In the genomic region with DNA sequence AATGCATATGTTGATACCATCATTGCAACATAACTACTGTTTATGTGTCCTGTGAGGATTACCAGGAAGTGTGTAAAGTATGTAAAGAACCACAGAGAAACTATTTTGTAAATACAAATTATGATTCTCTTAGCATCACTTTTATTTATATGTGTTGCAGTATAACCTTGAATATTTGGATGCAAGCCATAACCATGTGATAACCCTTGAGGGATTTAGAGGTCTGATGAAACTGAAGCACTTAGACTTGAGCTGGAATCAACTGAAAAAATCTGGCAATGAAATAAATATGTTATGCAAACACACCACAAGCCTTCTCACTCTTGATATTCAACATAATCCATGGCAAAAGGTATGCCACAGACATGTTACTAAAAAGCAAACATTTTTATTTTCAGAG, we compare ENCODE assay signal across 15 cellular contexts.
DNase-seq lines count a peak whose midpoint lies in the region; ATAC-seq and TF ChIP-seq lines count a peak whose summit lies in the region.
"Had no signal": no experiment of that assay in that cellular context is flagged by ENCODE, and none has a peak within 500 bp of the region (broad histone marks: within the 10 kb centered on the region; RNA-seq: fewer than 3 reads in every experiment).

No MANE protein-coding gene starts in this region.

- H3K4me3 Mint-ChIP-seq in endodermal cell = no peak overlapping the region
- H3K4me3 Mint-ChIP-seq: mesothelial cell of epicardium had no signal

- ATAC-seq in GM19455 (IDR thresholded peaks at IDR 0.05; ENCODE audit: unreplicated experiment) = no peak
- ATAC-seq: gastroesophageal sphincter had no signal

- peaks cover 6% of the 10 kb centered on the region for H3K9me3 Mint-ChIP-seq in endodermal cell

- H3K27ac Mint-ChIP-seq in endodermal cell = no peak overlapping the region
- H3K27ac Mint-ChIP-seq: mesothelial cell of epicardium had no signal

- no peaks in the 10 kb centered on the region for H3K27me3 ChIP-seq in endodermal cell (ENCODE audit: control insufficient read depth, insufficient read depth, low read length, poor library complexity, severe bottlenecking)
- H3K27me3 ChIP-seq: gastroesophageal sphincter, SJCRH30 had no signal

- H3K4me3 ChIP-seq in endodermal cell (ENCODE audit: low read length) = no peak overlapping the region
- H3K4me3 ChIP-seq: gastroesophageal sphincter, SJCRH30 had no signal

- H3K27me3 Mint-ChIP-seq in endodermal cell (ENCODE audit: insufficient read depth) = no peaks in the 10 kb centered on the region

- H3K4me1 Mint-ChIP-seq in endodermal cell = no peaks in the 10 kb centered on the region
- H3K4me1 Mint-ChIP-seq: mesothelial cell of epicardium had no signal

- peak; percentile 26 for DNase-seq in COR-L47 (lab: John Stamatoyannopoulos, UW)
- peak; percentile 6 for DNase-seq in NCI-H1436 (lab: John Stamatoyannopoulos, UW)
- peak; percentile 22 for DNase-seq in SK-MEL-5 (ENCODE audit: low read depth, low spot score)
- peak; percentile 15 for DNase-seq in left kidney (ENCODE audit: low read depth, low spot score)
- no peak for DNase-seq in NCI-H774 (lab: John Stamatoyannopoulos, UW)
- DNase-seq in GF-D8 (lab: John Stamatoyannopoulos, UW) = no peak
- no peak for DNase-seq in endodermal cell
- DNase-seq: activated CD4-positive, alpha-beta T cell treated with anti-CD3 and anti-CD28 coated beads, Interleukin-2, amount 50 U/mL, for 4 hours; NCI-H1694 treated with DMSO at 0.1 percent for 48 hours; occipital lobe; stimulated activated CD4-positive, alpha-beta T cell treated with anti-CD3 and anti-CD28 coated beads, Interleukin-15, amount 100 ng/mL, for 24 hours had no signal

- no peaks in the 10 kb centered on the region for H3K36me3 ChIP-seq in endodermal cell (ENCODE audit: control insufficient read depth, insufficient read depth, low read length)
- H3K36me3 ChIP-seq: gastroesophageal sphincter, SJCRH30 had no signal

- in situ Hi-C loops in SK-MEL-5 (cut with HindIII; ENCODE audit: low pct_unique_long_range_greater_than_20kb, low sequenced_read_pairs) = no loop called here

- H3K9ac ChIP-seq in endodermal cell (ENCODE audit: extremely low read depth, low read length, poor library complexity, severe bottlenecking) = no peak overlapping the region

- H3K9me3 ChIP-seq in endodermal cell (ENCODE audit: control insufficient read depth, low read length) = no peaks in the 10 kb centered on the region
- H3K9me3 ChIP-seq: gastroesophageal sphincter, SJCRH30 had no signal

- no peaks in the 10 kb centered on the region for H3K4me1 ChIP-seq in endodermal cell (ENCODE audit: control insufficient read depth, insufficient read depth, low read length)
- H3K4me1 ChIP-seq: gastroesophageal sphincter had no signal

- H3K27ac ChIP-seq in endodermal cell (ENCODE audit: low read depth, low read length) = no peak overlapping the region
- H3K27ac ChIP-seq: gastroesophageal sphincter, SJCRH30 had no signal

- no peaks in the 10 kb centered on the region for H3K36me3 Mint-ChIP-seq in endodermal cell (ENCODE audit: low read depth)
- H3K36me3 Mint-ChIP-seq: mesothelial cell of epicardium had no signal

- TF ChIP-seq CTCF in endodermal cell (conservative IDR thresholded peaks at IDR 0.05) = no peak

Comparison
In these comparisons a context has a peak if more than half of its experiments do, and no peak if none do; other contexts are left out.
1. DNase-seq: peak in COR-L47 (single experiment), NCI-H1436 (single experiment), SK-MEL-5 (single experiment) and left kidney (single experiment); none in NCI-H774 (single experiment), GF-D8 (single experiment) and endodermal cell (single experiment).